Comparison of ENCODE assay signal across 8 cellular contexts in genomic region chr2:215435261-215435808, GRCh38. TPM values are rescaled to one million over a fixed set of nuclear protein-coding genes. Genes with fewer than 3 reads are reported as not detected.
DNase-seq lines count a peak whose midpoint lies in the region; ATAC-seq and TF ChIP-seq lines count a peak whose summit lies in the region.

No MANE protein-coding gene starts in this region.

- peaks cover 20% of the 10 kb centered on the region for H3K4me1 Mint-ChIP-seq in activated CD8-positive, alpha-beta memory T cell treated with anti-CD3 and anti-CD28 coated beads, Interleukin-2, amount 10 ng/mL, durations not matched to agents 7 days and 5 days

- peak; percentile 41 for DNase-seq in activated CD8-positive, alpha-beta memory T cell treated with anti-CD3 and anti-CD28 coated beads, Interleukin-2, amount 10 ng/mL, durations not matched to agents 7 days and 5 days
- no peak for DNase-seq in activated CD8-positive, alpha-beta memory T cell treated with anti-CD3 and anti-CD28 coated beads, Interleukin-2, amount 50 U/mL, for 48 hours
- DNase-seq in fibroblast of lung (ENCODE audit: low read depth in 2 of 2), result no peak
- DNase-seq in DMS153 treated with DMSO at 0.1 percent for 48 hours (lab: John Stamatoyannopoulos, UW; ENCODE audit: unreplicated experiment), result no peak
- no peak for DNase-seq in HuH-7.5 (ENCODE audit: low spot score)

- CTCF ChIA-PET in activated CD8-positive, alpha-beta memory T cell treated with anti-CD3 and anti-CD28 coated beads, Interleukin-2, amount 10 ng/mL, durations not matched to agents 7 days and 5 days (lab: Charles Lee), result no interaction called here

- no peaks in the 10 kb centered on the region for H3K9me2 ChIP-seq in neural cell (ENCODE audit: insufficient read depth, low read length)

- no peak overlapping the region for H3K27ac Mint-ChIP-seq in activated CD8-positive, alpha-beta memory T cell treated with anti-CD3 and anti-CD28 coated beads, Interleukin-2, amount 10 ng/mL, durations not matched to agents 7 days and 5 days

- peaks cover 87% of the 10 kb centered on the region for H3K27me3 Mint-ChIP-seq in activated CD8-positive, alpha-beta memory T cell treated with anti-CD3 and anti-CD28 coated beads, Interleukin-2, amount 10 ng/mL, durations not matched to agents 7 days and 5 days

- no peaks in the 10 kb centered on the region for H4K20me1 ChIP-seq in fibroblast of lung (ENCODE audit: control insufficient read depth, extremely low read depth, insufficient read depth, low read length)
- H4K20me1 ChIP-seq in neural cell (ENCODE audit: insufficient read depth), result no peaks in the 10 kb centered on the region

- H3K9me3 ChIP-seq in fibroblast of lung (ENCODE audit: control insufficient read depth, insufficient read depth, low read depth, low read length) (no peaks in the 10 kb centered on the region), neural cell (ENCODE audit: low read length) (no peaks in the 10 kb centered on the region)

- H3K79me2 ChIP-seq in fibroblast of lung (ENCODE audit: control insufficient read depth, insufficient read depth, low read length) (peaks cover 46% of the 10 kb centered on the region), neural cell (replicated peaks; ENCODE audit: insufficient read depth, low read length) (no peaks in the 10 kb centered on the region)

- no peaks in the 10 kb centered on the region for H3K36me3 Mint-ChIP-seq in activated CD8-positive, alpha-beta memory T cell treated with anti-CD3 and anti-CD28 coated beads, Interleukin-2, amount 10 ng/mL, durations not matched to agents 7 days and 5 days

- H3K27me3 ChIP-seq in fibroblast of lung (ENCODE audit: control insufficient read depth, insufficient read depth, low read length), result no peaks in the 10 kb centered on the region
- H3K27me3 ChIP-seq in neural cell (ENCODE audit: insufficient read depth, low read depth, low read length), result peaks cover 29% of the 10 kb centered on the region

- no peak for TF ChIP-seq RAD21 in neural cell (conservative IDR thresholded peaks at IDR 0.05)

- no peaks in the 10 kb centered on the region for H3K9me3 Mint-ChIP-seq in activated CD8-positive, alpha-beta memory T cell treated with anti-CD3 and anti-CD28 coated beads, Interleukin-2, amount 10 ng/mL, durations not matched to agents 7 days and 5 days (ENCODE audit: low read depth)

- no peak for TF ChIP-seq EP300 in neural cell (conservative IDR thresholded peaks at IDR 0.05; ENCODE audit: poor library complexity, severe bottlenecking)

- H2AFZ ChIP-seq in fibroblast of lung (ENCODE audit: low read length) (no peak overlapping the region), neural cell (ENCODE audit: low read depth, low read length) (no peak overlapping the region)

- H3K4me3 ChIP-seq in fibroblast of lung (replicated peaks in 1 of 4; ENCODE audit: control extremely low read depth in 1 of 4, insufficient read depth in 1 of 4, low read depth in 3 of 4, low read length in 4 of 4) (peak overlapping the region; percentile 88 to 99 (median 96)), neural cell (ENCODE audit: low read length) (peak overlapping the region; percentile 74)

- no peaks in the 10 kb centered on the region for H3F3A ChIP-seq in neural cell (ENCODE audit: insufficient read depth, low read length, poor library complexity, severe bottlenecking)

- peaks cover 10% of the 10 kb centered on the region for H3K36me3 ChIP-seq in fibroblast of lung (ENCODE audit: control insufficient read depth, insufficient read depth, low read length)
- H3K36me3 ChIP-seq in neural cell (ENCODE audit: insufficient read depth, low read length), result no peaks in the 10 kb centered on the region

- H3K4me2 ChIP-seq in fibroblast of lung (ENCODE audit: extremely low read depth, insufficient read depth, low read length) (peak overlapping the region; percentile 34), neural cell (ENCODE audit: low read length) (peak overlapping the region; percentile 52)

- H3K4me3 Mint-ChIP-seq in activated CD8-positive, alpha-beta memory T cell treated with anti-CD3 and anti-CD28 coated beads, Interleukin-2, amount 10 ng/mL, durations not matched to agents 7 days and 5 days, result peak overlapping the region; percentile 60

- peaks cover 22% of the 10 kb centered on the region for H3K4me1 ChIP-seq in fibroblast of lung (ENCODE audit: control insufficient read depth, extremely low read depth, insufficient read depth, low read length)

- ATAC-seq in activated CD8-positive, alpha-beta memory T cell treated with anti-CD3 and anti-CD28 coated beads, Interleukin-2, amount 10 ng/mL, durations not matched to agents 7 days and 5 days, result peak; percentile 50
- ATAC-seq in HG02973 (IDR thresholded peaks at IDR 0.05; ENCODE audit: unreplicated experiment) (peak; percentile 35), SK-N-SH treated with all-trans-retinoic acid at 6 μM for 48 hours (peak; percentile 24)

- peak overlapping the region; percentile 89 for H3K27ac ChIP-seq in fibroblast of lung (ENCODE audit: insufficient read depth, low read length)
- H3K27ac ChIP-seq in neural cell (ENCODE audit: low read length), result no peak overlapping the region

- H3K9ac ChIP-seq in fibroblast of lung (ENCODE audit: insufficient read depth, low read length) (peak overlapping the region; percentile 95), neural cell (ENCODE audit: low read length) (peak overlapping the region; percentile 41)

- no peak for TF ChIP-seq CTCF in fibroblast of lung (conservative IDR thresholded peaks at IDR 0.05 in 1 of 2, IDR thresholded peaks at IDR 0.05 in 1 of 2; ENCODE audit: low read depth in 1 of 2, low read length in 2 of 2)
- no peak for TF ChIP-seq CTCF in neural cell (IDR thresholded peaks at IDR 0.05; ENCODE audit: poor library complexity, severe bottlenecking)

TF ChIP-seq in SK-N-SH treated with all-trans-retinoic acid at 6 μM for 48 hours, 23 proteins besides CTCF, POLR2A, EP300 and RAD21 (continues in another document):
- TF ChIP-seq, protein P1, sequence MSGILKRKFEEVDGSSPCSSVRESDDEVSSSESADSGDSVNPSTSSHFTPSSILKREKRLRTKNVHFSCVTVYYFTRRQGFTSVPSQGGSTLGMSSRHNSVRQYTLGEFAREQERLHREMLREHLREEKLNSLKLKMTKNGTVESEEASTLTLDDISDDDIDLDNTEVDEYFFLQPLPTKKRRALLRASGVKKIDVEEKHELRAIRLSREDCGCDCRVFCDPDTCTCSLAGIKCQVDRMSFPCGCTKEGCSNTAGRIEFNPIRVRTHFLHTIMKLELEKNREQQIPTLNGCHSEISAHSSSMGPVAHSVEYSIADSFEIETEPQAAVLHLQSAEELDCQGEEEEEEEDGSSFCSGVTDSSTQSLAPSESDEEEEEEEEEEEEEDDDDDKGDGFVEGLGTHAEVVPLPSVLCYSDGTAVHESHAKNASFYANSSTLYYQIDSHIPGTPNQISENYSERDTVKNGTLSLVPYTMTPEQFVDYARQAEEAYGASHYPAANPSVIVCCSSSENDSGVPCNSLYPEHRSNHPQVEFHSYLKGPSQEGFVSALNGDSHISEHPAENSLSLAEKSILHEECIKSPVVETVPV (CRISPR knock-in tag; IDR thresholded peaks at IDR 0.05), result no peak
- no peak for TF ChIP-seq OSR1 (CRISPR knock-in tag; IDR thresholded peaks at IDR 0.05)

TF ChIP-seq in neural cell, 6 proteins besides CTCF, POLR2A, EP300 and RAD21:
- TF ChIP-seq SMC3 (conservative IDR thresholded peaks at IDR 0.05; ENCODE audit: poor library complexity) (no peak), MXI1 (conservative IDR thresholded peaks at IDR 0.05; ENCODE audit: poor library complexity, severe bottlenecking) (peak; percentile 19), POLR2AphosphoS5 (IDR thresholded peaks at IDR 0.05) (no peak), EZH2 (IDR thresholded peaks at IDR 0.05; ENCODE audit: borderline replicate concordance, insufficient read depth, low read length, poor library complexity, severe bottlenecking) (no peak), TAF1 (IDR thresholded peaks at IDR 0.05; ENCODE audit: low read depth) (no peak)
- TF ChIP-seq, protein P2, sequence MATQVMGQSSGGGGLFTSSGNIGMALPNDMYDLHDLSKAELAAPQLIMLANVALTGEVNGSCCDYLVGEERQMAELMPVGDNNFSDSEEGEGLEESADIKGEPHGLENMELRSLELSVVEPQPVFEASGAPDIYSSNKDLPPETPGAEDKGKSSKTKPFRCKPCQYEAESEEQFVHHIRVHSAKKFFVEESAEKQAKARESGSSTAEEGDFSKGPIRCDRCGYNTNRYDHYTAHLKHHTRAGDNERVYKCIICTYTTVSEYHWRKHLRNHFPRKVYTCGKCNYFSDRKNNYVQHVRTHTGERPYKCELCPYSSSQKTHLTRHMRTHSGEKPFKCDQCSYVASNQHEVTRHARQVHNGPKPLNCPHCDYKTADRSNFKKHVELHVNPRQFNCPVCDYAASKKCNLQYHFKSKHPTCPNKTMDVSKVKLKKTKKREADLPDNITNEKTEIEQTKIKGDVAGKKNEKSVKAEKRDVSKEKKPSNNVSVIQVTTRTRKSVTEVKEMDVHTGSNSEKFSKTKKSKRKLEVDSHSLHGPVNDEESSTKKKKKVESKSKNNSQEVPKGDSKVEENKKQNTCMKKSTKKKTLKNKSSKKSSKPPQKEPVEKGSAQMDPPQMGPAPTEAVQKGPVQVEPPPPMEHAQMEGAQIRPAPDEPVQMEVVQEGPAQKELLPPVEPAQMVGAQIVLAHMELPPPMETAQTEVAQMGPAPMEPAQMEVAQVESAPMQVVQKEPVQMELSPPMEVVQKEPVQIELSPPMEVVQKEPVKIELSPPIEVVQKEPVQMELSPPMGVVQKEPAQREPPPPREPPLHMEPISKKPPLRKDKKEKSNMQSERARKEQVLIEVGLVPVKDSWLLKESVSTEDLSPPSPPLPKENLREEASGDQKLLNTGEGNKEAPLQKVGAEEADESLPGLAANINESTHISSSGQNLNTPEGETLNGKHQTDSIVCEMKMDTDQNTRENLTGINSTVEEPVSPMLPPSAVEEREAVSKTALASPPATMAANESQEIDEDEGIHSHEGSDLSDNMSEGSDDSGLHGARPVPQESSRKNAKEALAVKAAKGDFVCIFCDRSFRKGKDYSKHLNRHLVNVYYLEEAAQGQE (IDR thresholded peaks at IDR 0.05; ENCODE audit: borderline replicate concordance), result no peak
TF ChIP-seq in neural cell: peak in this region for 1.

RNA-seq across cellular contexts. Expression of gene FN1, which starts 0.5 kb away (rescaled TPM):
- total RNA-seq in activated CD8-positive, alpha-beta memory T cell treated with anti-CD3 and anti-CD28 coated beads, Interleukin-2, amount 10 ng/mL, durations not matched to agents 7 days and 5 days, result 1 to 10 TPM in 1 of 2 experiments, under 1 TPM in 1; 0.70 to 2.5 TPM
- 3,444 and 5,906 TPM in 2 replicates for total RNA-seq in fibroblast of lung
- polyA plus RNA-seq in fibroblast of lung (3,495 and 3,629 TPM in 2 replicates), neural cell (0.93 and 5.1 TPM in 2 replicates)
- polyA plus RNA-seq in fibroblast of lung (2012), result 3,058 and 3,832 TPM in 2 replicates
- polyA minus RNA-seq in fibroblast of lung (ENCODE audit: low replicate concordance) (4,954 and 5,215 TPM in 2 replicates), neural cell (1.5 and 2.9 TPM in 2 replicates)

Comparison
In these comparisons a context has a peak if more than half of its experiments do, and no peak if none do; other contexts are left out.
1. RNA of gene FN1, which starts 0.5 kb away (total RNA-seq): 3,444 to 5,906 TPM in fibroblast of lung; 0.70 to 2.5 TPM in activated CD8-positive, alpha-beta memory T cell treated with anti-CD3 and anti-CD28 coated beads, Interleukin-2, amount 10 ng/mL, durations not matched to agents 7 days and 5 days; every median in the first group is over 100 times any median in the second.
2. Peak in every context shown above with its lines, with median percentiles within 50 percentile points of each other: ATAC-seq.